8 cellular contexts compared by ENCODE assay signal in genomic region chr15:72155021-72155621, GRCh38. TPM values are rescaled to one million over a fixed set of nuclear protein-coding genes. Genes with fewer than 3 reads are reported as not detected.
A peak's percentile ranks its signal among the peaks of the same experiment; 100 is the strongest.
DNase-seq lines count a peak whose midpoint lies in the region; ATAC-seq and TF ChIP-seq lines count a peak whose summit lies in the region.

No MANE protein-coding gene starts in this region.

- H3F3A ChIP-seq in GM23338 (replicated peaks; ENCODE audit: low read depth), result no peaks in the 10 kb centered on the region

- TF ChIP-seq CTCF in GM23338 (conservative IDR thresholded peaks at IDR 0.05; ENCODE audit: low read depth in 2 of 2) (no peak), OCI-LY3 (IDR thresholded peaks at IDR 0.05; ENCODE audit: low read depth, low read length) (no peak)

- no peaks in the 10 kb centered on the region for H3K36me3 Mint-ChIP-seq in GM23338 (ENCODE audit: low read depth)
- no peaks in the 10 kb centered on the region for H3K36me3 Mint-ChIP-seq in naive B cell

- no peaks in the 10 kb centered on the region for H3K9me2 ChIP-seq in GM23338 (ENCODE audit: insufficient read depth)

- H3K27me3 Mint-ChIP-seq in GM23338 (ENCODE audit: insufficient read depth, low read depth, poor library complexity) (peaks cover 12% of the 10 kb centered on the region), naive B cell (peaks cover 0 to 14% (median 5%) of the 10 kb centered on the region in 3 donors)

- H2AFZ ChIP-seq in GM23338, result peak overlapping the region; percentile 97
- H2AFZ ChIP-seq in OCI-LY3 (ENCODE audit: low read depth, low read length), result peak overlapping the region; percentile 90; the same call in 1 of the 2 replicates

- peak; percentile 36 for DNase-seq in GM23338 (ENCODE audit: low spot score)
- no peak for DNase-seq in naive B cell
- no peak for DNase-seq in activated CD8-positive, alpha-beta memory T cell treated with anti-CD3 and anti-CD28 coated beads, Interleukin-2, amount 50 U/mL, for 48 hours

- H3K27me3 ChIP-seq in GM23338 (ENCODE audit: insufficient read depth) (no peaks in the 10 kb centered on the region), OCI-LY3 (ENCODE audit: low read depth, low read length) (no peaks in the 10 kb centered on the region), endocrine pancreas (ENCODE audit: control insufficient read depth, insufficient read depth, low read length) (no peaks in the 10 kb centered on the region)

- H4K20me1 ChIP-seq in GM23338 (replicated peaks; ENCODE audit: insufficient read depth) (no peaks in the 10 kb centered on the region; the same call in 1 of the 2 replicates), OCI-LY3 (ENCODE audit: insufficient read depth, low read length) (no peaks in the 10 kb centered on the region)

- H3K79me2 ChIP-seq in GM23338 (replicated peaks; ENCODE audit: insufficient read depth), result no peaks in the 10 kb centered on the region
- H3K79me2 ChIP-seq in OCI-LY3 (ENCODE audit: low read length), result no peaks in the 10 kb centered on the region

- peaks cover 7% of the 10 kb centered on the region for H3K4me1 ChIP-seq in GM23338 (ENCODE audit: insufficient read depth)
- H3K4me1 ChIP-seq in OCI-LY3 (ENCODE audit: low read length), result peaks cover 10% of the 10 kb centered on the region
- peaks cover 5% of the 10 kb centered on the region for H3K4me1 ChIP-seq in endocrine pancreas (ENCODE audit: control insufficient read depth, insufficient read depth, low read length)

- H3K36me3 ChIP-seq in GM23338 (ENCODE audit: insufficient read depth) (no peaks in the 10 kb centered on the region), OCI-LY3 (replicated peaks; ENCODE audit: low read depth, low read length) (no peaks in the 10 kb centered on the region), endocrine pancreas (ENCODE audit: control insufficient read depth, insufficient read depth, low read length) (no peaks in the 10 kb centered on the region)

- H3K27ac ChIP-seq in GM23338 (ENCODE audit: low read depth), result no peak overlapping the region
- no peak overlapping the region for H3K27ac ChIP-seq in OCI-LY3 (ENCODE audit: low read length)

- ATAC-seq in GM23338 (peak; percentile 64), naive B cell (ENCODE audit: low read depth in 2 of 2) (no peak), GM19023 (IDR thresholded peaks at IDR 0.05; ENCODE audit: unreplicated experiment) (no peak), HG02642 (IDR thresholded peaks at IDR 0.05; ENCODE audit: poor library complexity, unreplicated experiment) (no peak), GM21515 (IDR thresholded peaks at IDR 0.05; ENCODE audit: unreplicated experiment) (no peak)

- no peaks in the 10 kb centered on the region for H3K9me3 ChIP-seq in OCI-LY3 (ENCODE audit: insufficient read depth, low read length)
- no peaks in the 10 kb centered on the region for H3K9me3 ChIP-seq in endocrine pancreas (ENCODE audit: control insufficient read depth, low read length)

- H3K9ac ChIP-seq in OCI-LY3 (ENCODE audit: low read length) (peak overlapping the region; percentile 66; the same call in 1 of the 2 replicates), endocrine pancreas (ENCODE audit: control insufficient read depth, insufficient read depth, low read length) (peak overlapping the region; percentile 76)

- no peak overlapping the region for H3K27ac Mint-ChIP-seq in GM23338
- no peak overlapping the region for H3K27ac Mint-ChIP-seq in naive B cell

- H3K4me1 Mint-ChIP-seq in GM23338 (peaks cover 10% of the 10 kb centered on the region; the same call in 2 of the 3 replicates), naive B cell (peaks cover 4 to 6% (median 6%) of the 10 kb centered on the region in 3 donors)

- H3K4me2 ChIP-seq in GM23338 (peak overlapping the region; percentile 67; the same call in 1 of the 2 replicates), OCI-LY3 (ENCODE audit: low read length) (peak overlapping the region; percentile 80)

- H3K9me3 Mint-ChIP-seq in GM23338 (no peaks in the 10 kb centered on the region), naive B cell (no peaks in the 10 kb centered on the region)

- H3K4me3 ChIP-seq in GM23338 (peak overlapping the region; percentile 44; the same call in 1 of the 2 replicates), OCI-LY3 (ENCODE audit: low read length) (peak overlapping the region; percentile 78), endocrine pancreas (ENCODE audit: control insufficient read depth, insufficient read depth, low read length) (peak overlapping the region; percentile 70)

- H3K4me3 Mint-ChIP-seq in GM23338, result peak overlapping the region; percentile 56; the same call in 1 of the 3 replicates
- peak overlapping the region in 6 of 8 donors; percentile 72 to 94 (median 80) for H3K4me3 Mint-ChIP-seq in naive B cell

TF ChIP-seq in GM23338, 12 proteins besides CTCF, POLR2A, EP300 and RAD21 (continues in another document):
- TF ChIP-seq CREB1 (CRISPR knock-in tag; IDR thresholded peaks at IDR 0.05; ENCODE audit: low read depth) (no peak), ZNF114 (CRISPR knock-in tag; IDR thresholded peaks at IDR 0.05) (no peak), POLR2AphosphoS5 (IDR thresholded peaks at IDR 0.05; ENCODE audit: low read depth) (no peak), EZH2 (IDR thresholded peaks at IDR 0.05; ENCODE audit: low read depth, unreplicated experiment) (no peak), ZNF331 (CRISPR knock-in tag; IDR thresholded peaks at IDR 0.05; ENCODE audit: low read depth) (no peak), JUNB (IDR thresholded peaks at IDR 0.05; ENCODE audit: unreplicated experiment) (no peak)
- TF ChIP-seq, protein P1, sequence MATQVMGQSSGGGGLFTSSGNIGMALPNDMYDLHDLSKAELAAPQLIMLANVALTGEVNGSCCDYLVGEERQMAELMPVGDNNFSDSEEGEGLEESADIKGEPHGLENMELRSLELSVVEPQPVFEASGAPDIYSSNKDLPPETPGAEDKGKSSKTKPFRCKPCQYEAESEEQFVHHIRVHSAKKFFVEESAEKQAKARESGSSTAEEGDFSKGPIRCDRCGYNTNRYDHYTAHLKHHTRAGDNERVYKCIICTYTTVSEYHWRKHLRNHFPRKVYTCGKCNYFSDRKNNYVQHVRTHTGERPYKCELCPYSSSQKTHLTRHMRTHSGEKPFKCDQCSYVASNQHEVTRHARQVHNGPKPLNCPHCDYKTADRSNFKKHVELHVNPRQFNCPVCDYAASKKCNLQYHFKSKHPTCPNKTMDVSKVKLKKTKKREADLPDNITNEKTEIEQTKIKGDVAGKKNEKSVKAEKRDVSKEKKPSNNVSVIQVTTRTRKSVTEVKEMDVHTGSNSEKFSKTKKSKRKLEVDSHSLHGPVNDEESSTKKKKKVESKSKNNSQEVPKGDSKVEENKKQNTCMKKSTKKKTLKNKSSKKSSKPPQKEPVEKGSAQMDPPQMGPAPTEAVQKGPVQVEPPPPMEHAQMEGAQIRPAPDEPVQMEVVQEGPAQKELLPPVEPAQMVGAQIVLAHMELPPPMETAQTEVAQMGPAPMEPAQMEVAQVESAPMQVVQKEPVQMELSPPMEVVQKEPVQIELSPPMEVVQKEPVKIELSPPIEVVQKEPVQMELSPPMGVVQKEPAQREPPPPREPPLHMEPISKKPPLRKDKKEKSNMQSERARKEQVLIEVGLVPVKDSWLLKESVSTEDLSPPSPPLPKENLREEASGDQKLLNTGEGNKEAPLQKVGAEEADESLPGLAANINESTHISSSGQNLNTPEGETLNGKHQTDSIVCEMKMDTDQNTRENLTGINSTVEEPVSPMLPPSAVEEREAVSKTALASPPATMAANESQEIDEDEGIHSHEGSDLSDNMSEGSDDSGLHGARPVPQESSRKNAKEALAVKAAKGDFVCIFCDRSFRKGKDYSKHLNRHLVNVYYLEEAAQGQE (IDR thresholded peaks at IDR 0.05; ENCODE audit: unreplicated experiment), result no peak
- TF ChIP-seq, protein P2, sequence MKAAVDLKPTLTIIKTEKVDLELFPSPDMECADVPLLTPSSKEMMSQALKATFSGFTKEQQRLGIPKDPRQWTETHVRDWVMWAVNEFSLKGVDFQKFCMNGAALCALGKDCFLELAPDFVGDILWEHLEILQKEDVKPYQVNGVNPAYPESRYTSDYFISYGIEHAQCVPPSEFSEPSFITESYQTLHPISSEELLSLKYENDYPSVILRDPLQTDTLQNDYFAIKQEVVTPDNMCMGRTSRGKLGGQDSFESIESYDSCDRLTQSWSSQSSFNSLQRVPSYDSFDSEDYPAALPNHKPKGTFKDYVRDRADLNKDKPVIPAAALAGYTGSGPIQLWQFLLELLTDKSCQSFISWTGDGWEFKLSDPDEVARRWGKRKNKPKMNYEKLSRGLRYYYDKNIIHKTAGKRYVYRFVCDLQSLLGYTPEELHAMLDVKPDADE (IDR thresholded peaks at IDR 0.05), result no peak

RNA-seq across cellular contexts. Expression of gene SENP8, which starts 36.9 kb away (rescaled TPM):
- 4.9 and 7.7 TPM in 2 replicates for total RNA-seq in GM23338 (2014; rRNA removed; shearing (Covaris generic))
- polyA plus RNA-seq in GM23338 (2016; fragmentation: Nextera tagmentation; extraction: Ambion mirVana) (2.8 and 3.1 TPM in 2 replicates), naive B cell (ENCODE audit: low read depth in 6 of 6) (under 1 TPM in 5 of 6 donors, not detected in 1; 0.41 to 0.84 (median 0.60) TPM)

RNA-seq across cellular contexts. Expression of gene MYO9A, which starts 37.2 kb away (rescaled TPM):
- 30.2 and 32.8 TPM in 2 replicates for total RNA-seq in GM23338 (2014; rRNA removed; shearing (Covaris generic))
- polyA plus RNA-seq in GM23338 (2016; fragmentation: Nextera tagmentation; extraction: Ambion mirVana) (8.1 and 11.6 TPM in 2 replicates), naive B cell (ENCODE audit: low read depth in 6 of 6) (10 to 100 TPM; 10.8 to 26.7 (median 14.1) TPM)

RNA-seq across cellular contexts. Expression of gene GRAMD2A, which starts 42.5 kb away (rescaled TPM):
- 2.8 and 3.3 TPM in 2 replicates for total RNA-seq in GM23338 (2014; rRNA removed; shearing (Covaris generic))
- polyA plus RNA-seq in GM23338 (2016; fragmentation: Nextera tagmentation; extraction: Ambion mirVana) (0.70 and 0.71 TPM in 2 replicates), naive B cell (ENCODE audit: low read depth in 6 of 6) (not detected)
